Comparison of ENCODE assay signal across 1 cellular context in genomic region chr7:50287121-50287520, GRCh38.
TF ChIP-seq lines count a peak whose summit lies in the region.

No MANE protein-coding gene starts in this region.

TF ChIP-seq in GM12878, 131 proteins besides CTCF, POLR2A, EP300 and RAD21:
- TF ChIP-seq, protein P1, sequence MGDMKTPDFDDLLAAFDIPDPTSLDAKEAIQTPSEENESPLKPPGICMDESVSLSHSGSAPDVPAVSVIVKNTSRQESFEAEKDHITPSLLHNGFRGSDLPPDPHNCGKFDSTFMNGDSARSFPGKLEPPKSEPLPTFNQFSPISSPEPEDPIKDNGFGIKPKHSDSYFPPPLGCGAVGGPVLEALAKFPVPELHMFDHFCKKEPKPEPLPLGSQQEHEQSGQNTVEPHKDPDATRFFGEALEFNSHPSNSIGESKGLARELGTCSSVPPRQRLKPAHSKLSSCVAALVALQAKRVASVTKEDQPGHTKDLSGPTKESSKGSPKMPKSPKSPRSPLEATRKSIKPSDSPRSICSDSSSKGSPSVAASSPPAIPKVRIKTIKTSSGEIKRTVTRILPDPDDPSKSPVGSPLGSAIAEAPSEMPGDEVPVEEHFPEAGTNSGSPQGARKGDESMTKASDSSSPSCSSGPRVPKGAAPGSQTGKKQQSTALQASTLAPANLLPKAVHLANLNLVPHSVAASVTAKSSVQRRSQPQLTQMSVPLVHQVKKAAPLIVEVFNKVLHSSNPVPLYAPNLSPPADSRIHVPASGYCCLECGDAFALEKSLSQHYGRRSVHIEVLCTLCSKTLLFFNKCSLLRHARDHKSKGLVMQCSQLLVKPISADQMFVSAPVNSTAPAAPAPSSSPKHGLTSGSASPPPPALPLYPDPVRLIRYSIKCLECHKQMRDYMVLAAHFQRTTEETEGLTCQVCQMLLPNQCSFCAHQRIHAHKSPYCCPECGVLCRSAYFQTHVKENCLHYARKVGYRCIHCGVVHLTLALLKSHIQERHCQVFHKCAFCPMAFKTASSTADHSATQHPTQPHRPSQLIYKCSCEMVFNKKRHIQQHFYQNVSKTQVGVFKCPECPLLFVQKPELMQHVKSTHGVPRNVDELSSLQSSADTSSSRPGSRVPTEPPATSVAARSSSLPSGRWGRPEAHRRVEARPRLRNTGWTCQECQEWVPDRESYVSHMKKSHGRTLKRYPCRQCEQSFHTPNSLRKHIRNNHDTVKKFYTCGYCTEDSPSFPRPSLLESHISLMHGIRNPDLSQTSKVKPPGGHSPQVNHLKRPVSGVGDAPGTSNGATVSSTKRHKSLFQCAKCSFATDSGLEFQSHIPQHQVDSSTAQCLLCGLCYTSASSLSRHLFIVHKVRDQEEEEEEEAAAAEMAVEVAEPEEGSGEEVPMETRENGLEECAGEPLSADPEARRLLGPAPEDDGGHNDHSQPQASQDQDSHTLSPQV (IDR thresholded peaks at IDR 0.05): no peak
- TF ChIP-seq HDAC2 (IDR thresholded peaks at IDR 0.05): no peak
- TF ChIP-seq TCF12 (IDR thresholded peaks at IDR 0.05; ENCODE audit: low read depth, low read length): no peak
- TF ChIP-seq MEF2B (IDR thresholded peaks at IDR 0.05; ENCODE audit: partially characterized antibody, poor library complexity, severe bottlenecking): no peak
- TF ChIP-seq RCOR1 (conservative IDR thresholded peaks at IDR 0.05; ENCODE audit: low read depth, low read length): no peak
TF ChIP-seq in GM12878: peak in this region for 0.
